In the genomic region with DNA sequence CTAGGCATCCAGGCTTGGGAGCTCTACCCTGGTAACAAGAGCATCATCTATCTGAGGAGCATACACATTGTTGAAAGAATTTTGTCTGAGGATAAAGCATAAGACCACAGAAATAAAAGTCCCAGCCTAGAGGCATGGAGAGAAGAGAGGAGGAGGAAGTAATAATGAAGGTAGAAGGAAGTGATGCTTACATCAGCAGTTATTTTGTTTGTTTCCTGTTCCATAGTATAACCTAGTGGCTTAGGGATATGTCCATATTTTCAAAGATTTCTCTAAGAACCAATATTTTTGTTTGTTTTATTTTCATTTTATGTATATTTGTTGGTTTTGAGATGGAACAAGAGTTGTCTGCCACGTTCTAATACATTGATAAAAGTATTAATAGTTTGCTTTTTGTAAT, we compare ENCODE assay signal across 36 cellular contexts.
"Had no signal": no experiment of that assay in that cellular context is flagged by ENCODE, and none has a peak within 500 bp of the region (broad histone marks: within the 10 kb centered on the region; RNA-seq: fewer than 3 reads in every experiment).

No MANE protein-coding gene starts in this region.

- H3K27me3 ChIP-seq: MG63 had no signal

- H3K4me3 ChIP-seq: MG63 had no signal

- H3K9me3 ChIP-seq: MG63 had no signal

- DNase-seq: Karpas-422, Kasumi-1, MG63, MM.1S, MV-4-11, NCI-H1048, NCI-H1092, NCI-H1092 treated with DMSO at 0.1 percent for 48 hours, NCI-H1105, NCI-H1105 treated with DMSO at 0.1 percent for 48 hours, NCI-H1417, NCI-H1417 treated with DMSO at 0.1 percent for 48 hours, NCI-H1436, NCI-H1436 treated with DMSO at 0.1 percent for 48 hours, NCI-H146, NCI-H1694, NCI-H1694 treated with DMSO at 0.1 percent for 48 hours, NCI-H187, NCI-H187 treated with DMSO at 0.1 percent for 48 hours, NCI-H1930, NCI-H2029, NCI-H2029 treated with DMSO at 0.1 percent for 48 hours, NCI-H2081, NCI-H2081 treated with DMSO at 0.1 percent for 48 hours, NCI-H2107, NCI-H2171, NCI-H2171 treated with DMSO at 0.1 percent for 48 hours, NCI-H2227 treated with DMSO at 0.1 percent for 48 hours, NCI-H226, NCI-H345, NCI-H446, NCI-H446 treated with DMSO at 0.1 percent for 48 hours, NCI-H510A, NCI-H510A treated with DMSO at 0.1 percent for 48 hours, NCI-H524, NCI-H524 treated with DMSO at 0.1 percent for 48 hours had no signal

- H3K36me3 ChIP-seq: MG63 had no signal
